Comparison of ENCODE assay signal across 8 cellular contexts in the genomic region with DNA sequence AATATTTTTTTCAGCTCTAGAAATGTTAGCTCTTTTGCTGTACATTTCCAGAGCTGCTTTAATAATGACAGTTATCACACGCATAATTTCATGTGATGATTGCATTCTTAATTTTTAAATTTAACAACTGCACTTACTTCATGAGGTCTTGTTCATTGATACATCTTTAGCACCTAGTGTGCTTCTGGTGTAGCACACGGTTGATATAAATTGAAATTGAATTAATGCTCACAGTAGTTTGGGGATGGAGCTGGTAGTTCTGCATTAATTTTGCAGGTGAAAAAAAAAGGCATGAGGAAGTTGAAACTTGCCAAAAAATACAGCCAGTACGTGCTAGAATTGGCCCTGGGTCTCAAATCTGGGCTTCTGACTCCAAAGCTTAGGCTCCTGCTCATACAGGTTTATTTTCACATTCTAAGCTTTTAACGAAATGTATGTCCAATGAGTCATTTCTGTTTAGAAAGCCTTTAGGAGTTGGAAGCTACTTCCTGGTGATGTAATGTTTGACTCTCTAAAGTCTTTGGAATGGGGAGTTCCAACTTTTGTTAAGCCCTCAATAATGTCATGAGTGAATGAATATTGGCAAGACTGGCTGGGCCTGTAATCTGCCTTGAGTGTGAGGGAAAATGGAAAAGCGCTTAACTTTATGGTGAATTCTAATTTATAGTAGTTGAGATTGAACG. TPM values are rescaled to one million over a fixed set of nuclear protein-coding genes. Genes with fewer than 3 reads are reported as not detected.
A peak's percentile ranks its signal among the peaks of the same experiment; 100 is the strongest.
DNase-seq lines count a peak whose midpoint lies in the region; ATAC-seq and TF ChIP-seq lines count a peak whose summit lies in the region.

No MANE protein-coding gene starts in this region.

- in situ Hi-C loops in brain microvascular endothelial cell (cut with HindIII; ENCODE audit: low pct_ligation_motif_present, low sequenced_read_pairs) = no loop called here

- TF ChIP-seq EP300 in tibial nerve (IDR thresholded peaks at IDR 0.05) = peak in 1 of 2 donors; percentile 55

- TF ChIP-seq CTCF in brain microvascular endothelial cell (IDR thresholded peaks at IDR 0.05; ENCODE audit: low read depth, low read length, missing control alignments) (no peak), right lobe of liver (IDR thresholded peaks at IDR 0.05) (no peak), tibial nerve (IDR thresholded peaks at IDR 0.05) (no peak)

- H3K27ac ChIP-seq in HUES64 (ENCODE audit: low read depth, low read length) = peak overlapping the region; percentile 47
- peak overlapping the region; percentile 70 for H3K27ac ChIP-seq in brain microvascular endothelial cell
- H3K27ac ChIP-seq in right lobe of liver = peak overlapping the region; percentile 10 to 59 (median 52)
- H3K27ac ChIP-seq in tibial nerve = peak overlapping the region in 3 of 4 donors; percentile 43 to 81 (median 67)

- no peak overlapping the region for H3K4me3 Mint-ChIP-seq in activated T-helper 1 cell treated with anti-CD3 and anti-CD28 coated beads, Interleukin-12 subunit alpha, Interleukin-12 subunit beta, Interleukin-2, Interleukin-4 antibody, amounts not matched to agents 30 ng/mL and 10 ng/mL and 1 ng/mL, durations not matched to agents 14 hours and 24 hours and 36 hours

- H3K9me3 Mint-ChIP-seq in activated T-helper 1 cell treated with anti-CD3 and anti-CD28 coated beads, Interleukin-12 subunit alpha, Interleukin-12 subunit beta, Interleukin-2, Interleukin-4 antibody, amounts not matched to agents 30 ng/mL and 10 ng/mL and 1 ng/mL, durations not matched to agents 14 hours and 24 hours and 36 hours = no peaks in the 10 kb centered on the region

- H3K9ac ChIP-seq in HUES64 (ENCODE audit: low read depth, low read length) = peak overlapping the region; percentile 24; the same call in 1 of the 2 replicates

- H3K27ac Mint-ChIP-seq in activated T-helper 1 cell treated with anti-CD3 and anti-CD28 coated beads, Interleukin-12 subunit alpha, Interleukin-12 subunit beta, Interleukin-2, Interleukin-4 antibody, amounts not matched to agents 30 ng/mL and 10 ng/mL and 1 ng/mL, durations not matched to agents 14 hours and 24 hours and 36 hours = no peak overlapping the region

- H3K4me1 Mint-ChIP-seq in activated T-helper 1 cell treated with anti-CD3 and anti-CD28 coated beads, Interleukin-12 subunit alpha, Interleukin-12 subunit beta, Interleukin-2, Interleukin-4 antibody, amounts not matched to agents 30 ng/mL and 10 ng/mL and 1 ng/mL, durations not matched to agents 14 hours and 24 hours and 36 hours (ENCODE audit: low read depth) = peaks cover 56% of the 10 kb centered on the region

- intact Hi-C loops in right lobe of liver (cut with DNase I) = no loop called here
- intact Hi-C loops in activated T-helper 1 cell treated with anti-CD3 and anti-CD28 coated beads, Interleukin-12 subunit alpha, Interleukin-12 subunit beta, Interleukin-2, Interleukin-4 antibody, amounts not matched to agents 30 ng/mL and 10 ng/mL and 1 ng/mL, durations not matched to agents 14 hours and 24 hours and 36 hours (cut with micrococcal nuclease) = no loop called here

- H3K4me3 ChIP-seq in HUES64 (ENCODE audit: low read length) (no peak overlapping the region), brain microvascular endothelial cell (ENCODE audit: low read depth, low read length) (no peak overlapping the region), right lobe of liver (no peak overlapping the region), tibial nerve (no peak overlapping the region)

- peaks cover 33% of the 10 kb centered on the region for H3K4me1 ChIP-seq in HUES64 (ENCODE audit: insufficient read depth, low read length)
- peaks cover 0 to 57% (median 10%) of the 10 kb centered on the region in 4 donors for H3K4me1 ChIP-seq in right lobe of liver
- peaks cover 0 to 82% (median 50%) of the 10 kb centered on the region in 4 donors for H3K4me1 ChIP-seq in tibial nerve

- peaks cover 35% of the 10 kb centered on the region for H3K36me3 ChIP-seq in HUES64 (ENCODE audit: insufficient read depth, low read length)
- peaks cover 21% of the 10 kb centered on the region for H3K36me3 ChIP-seq in brain microvascular endothelial cell (replicated peaks)
- peaks cover 0 to 14% (median 1%) of the 10 kb centered on the region in 4 donors for H3K36me3 ChIP-seq in right lobe of liver
- peaks cover 0 to 30% (median 4%) of the 10 kb centered on the region in 3 donors for H3K36me3 ChIP-seq in tibial nerve

- no peaks in the 10 kb centered on the region for H3K27me3 ChIP-seq in HUES64 (ENCODE audit: insufficient read depth, low read length)
- no peaks in the 10 kb centered on the region for H3K27me3 ChIP-seq in brain microvascular endothelial cell (replicated peaks)
- H3K27me3 ChIP-seq in right lobe of liver = no peaks in the 10 kb centered on the region
- H3K27me3 ChIP-seq in tibial nerve = no peaks in the 10 kb centered on the region

- DNase-seq in AG08395 (ENCODE audit: low spot score) = peak; percentile 89
- DNase-seq in brain microvascular endothelial cell = peak; percentile 72
- no peak for DNase-seq in right lobe of liver
- no peak for DNase-seq in tibial nerve (ENCODE audit: low spot score in 2 of 2)
- no peak for DNase-seq in activated T-helper 1 cell treated with anti-CD3 and anti-CD28 coated beads, Interleukin-12 subunit alpha, Interleukin-12 subunit beta, Interleukin-2, Interleukin-4 antibody, amounts not matched to agents 30 ng/mL and 10 ng/mL and 1 ng/mL, durations not matched to agents 14 hours and 24 hours and 36 hours (ENCODE audit: low spot score)
- DNase-seq in cortex of kidney (lab: John Stamatoyannopoulos, UW) = no peak

- ATAC-seq in right lobe of liver (peak; percentile 77 to 85 (median 82)), GM19351 (IDR thresholded peaks at IDR 0.05; ENCODE audit: unreplicated experiment) (no peak)

- H3K27me3 Mint-ChIP-seq in activated T-helper 1 cell treated with anti-CD3 and anti-CD28 coated beads, Interleukin-12 subunit alpha, Interleukin-12 subunit beta, Interleukin-2, Interleukin-4 antibody, amounts not matched to agents 30 ng/mL and 10 ng/mL and 1 ng/mL, durations not matched to agents 14 hours and 24 hours and 36 hours (ENCODE audit: insufficient read depth) = no peaks in the 10 kb centered on the region

- 73% methylated on average over 6 of the region's 6 CpGs for WGBS in HUES64
- WGBS in right lobe of liver (ENCODE audit: insufficient coverage, low coverage, low lambda C conversion rate, missing lambda C conversion rate) = 24% methylated on average over 6 of the region's 6 CpGs
- WGBS in tibial nerve, 2 donors = 25% methylated on average over 6 of the region's 6 CpGs

- peaks cover 27% of the 10 kb centered on the region for H3K36me3 Mint-ChIP-seq in activated T-helper 1 cell treated with anti-CD3 and anti-CD28 coated beads, Interleukin-12 subunit alpha, Interleukin-12 subunit beta, Interleukin-2, Interleukin-4 antibody, amounts not matched to agents 30 ng/mL and 10 ng/mL and 1 ng/mL, durations not matched to agents 14 hours and 24 hours and 36 hours (ENCODE audit: low read depth)

- no peak for TF ChIP-seq POLR2A in right lobe of liver (IDR thresholded peaks at IDR 0.05)
- TF ChIP-seq POLR2A in tibial nerve (IDR thresholded peaks at IDR 0.05) = no peak

- no peaks in the 10 kb centered on the region for H3K9me3 ChIP-seq in HUES64 (ENCODE audit: insufficient read depth, low read depth, low read length)
- H3K9me3 ChIP-seq in right lobe of liver = no peaks in the 10 kb centered on the region
- no peaks in the 10 kb centered on the region for H3K9me3 ChIP-seq in tibial nerve

RNA-seq across cellular contexts. Expression of gene RAC1, which starts 10.9 kb away (rescaled TPM):
- polyA plus RNA-seq in HUES64 (2013, experiment 1 of 2) = 211 TPM
- 218 TPM for polyA plus RNA-seq in HUES64 (2013, experiment 2 of 2)
- 100 to 1,000 TPM in 1 of 6 experiments, 10 to 100 TPM in 5; 72.6 to 154 (median 89.7) TPM for total RNA-seq in right lobe of liver
- total RNA-seq in tibial nerve = 100 to 1,000 TPM; 133 to 222 (median 140) TPM
- 160 and 163 TPM in 2 replicates for total RNA-seq in activated T-helper 1 cell treated with anti-CD3 and anti-CD28 coated beads, Interleukin-12 subunit alpha, Interleukin-12 subunit beta, Interleukin-2, Interleukin-4 antibody, amounts not matched to agents 30 ng/mL and 10 ng/mL and 1 ng/mL, durations not matched to agents 14 hours and 24 hours and 36 hours

RNA-seq across cellular contexts. Expression of gene FAM220A, which starts 36.5 kb away (rescaled TPM):
- polyA plus RNA-seq in HUES64 (2013, experiment 1 of 2) = 14.1 TPM
- 15.0 TPM for polyA plus RNA-seq in HUES64 (2013, experiment 2 of 2)
- 1 to 10 TPM; 3.5 to 9.5 (median 5.5) TPM for total RNA-seq in right lobe of liver
- total RNA-seq in tibial nerve = 10 to 100 TPM in 3 of 4 donors, 1 to 10 TPM in 1; 8.4 to 17.6 (median 14.3) TPM
- 8.2 and 12.4 TPM in 2 replicates for total RNA-seq in activated T-helper 1 cell treated with anti-CD3 and anti-CD28 coated beads, Interleukin-12 subunit alpha, Interleukin-12 subunit beta, Interleukin-2, Interleukin-4 antibody, amounts not matched to agents 30 ng/mL and 10 ng/mL and 1 ng/mL, durations not matched to agents 14 hours and 24 hours and 36 hours

Comparison
In these comparisons a context has a peak if more than half of its experiments do, and no peak if none do; other contexts are left out.
1. DNase-seq: peak in AG08395 (single experiment) and brain microvascular endothelial cell (single experiment); none in right lobe of liver (0 of 3), tibial nerve (0 of 2), activated T-helper 1 cell treated with anti-CD3 and anti-CD28 coated beads, Interleukin-12 subunit alpha, Interleukin-12 subunit beta, Interleukin-2, Interleukin-4 antibody, amounts not matched to agents 30 ng/mL and 10 ng/mL and 1 ng/mL, durations not matched to agents 14 hours and 24 hours and 36 hours (single experiment) and cortex of kidney (single experiment).
2. Peak in every context shown above with its lines, with median percentiles within 50 percentile points of each other: H3K27ac ChIP-seq.